In genomic region chr2:1940660-1941059, GRCh38 we compare ENCODE assay signal across 16 cellular contexts.
DNase-seq lines count a peak whose midpoint lies in the region; ATAC-seq and TF ChIP-seq lines count a peak whose summit lies in the region.
"Had no signal": no experiment of that assay in that cellular context is flagged by ENCODE, and none has a peak within 500 bp of the region (broad histone marks: within the 10 kb centered on the region; RNA-seq: fewer than 3 reads in every experiment).

No MANE protein-coding gene starts in this region.

- peaks cover 16 to 25% of the 10 kb centered on the region in 2 donors for H3K4me1 Mint-ChIP-seq in immature natural killer cell
- H3K4me1 Mint-ChIP-seq: activated CD4-positive, alpha-beta T cell treated with anti-CD3 and anti-CD28 coated beads for 36 hours; activated naive CD8-positive, alpha-beta T cell treated with anti-CD3 and anti-CD28 coated beads for 36 hours; central memory CD8-positive, alpha-beta T cell had no signal

- H3K4me3 ChIP-seq in AG10803 (ENCODE audit: low read length), result no peak overlapping the region
- no peak overlapping the region for H3K4me3 ChIP-seq in astrocyte of the cerebellum (ENCODE audit: low read depth, low read length)
- H3K4me3 ChIP-seq: PC-9 had no signal

- no peak for ATAC-seq in HG03280 (IDR thresholded peaks at IDR 0.05; ENCODE audit: unreplicated experiment)
- ATAC-seq: activated CD4-positive, alpha-beta T cell treated with anti-CD3 and anti-CD28 coated beads for 36 hours; esophagus mucosa had no signal

- peak overlapping the region in 1 of 6 donors; percentile 7 for H3K27ac Mint-ChIP-seq in immature natural killer cell
- H3K27ac Mint-ChIP-seq: activated CD4-positive, alpha-beta T cell treated with anti-CD3 and anti-CD28 coated beads for 36 hours; activated naive CD8-positive, alpha-beta T cell treated with anti-CD3 and anti-CD28 coated beads for 36 hours had no signal

- in situ Hi-C loops in astrocyte of the cerebellum (cut with HindIII; ENCODE audit: low sequenced_read_pairs), result no loop called here

- H3K36me3 Mint-ChIP-seq in immature natural killer cell, result no peaks in the 10 kb centered on the region
- H3K36me3 Mint-ChIP-seq: activated naive CD8-positive, alpha-beta T cell treated with anti-CD3 and anti-CD28 coated beads for 36 hours had no signal

- H3K27me3 Mint-ChIP-seq in immature natural killer cell (ENCODE audit: low read depth in 3 of 3), result peaks cover 0 to 6% (median 3%) of the 10 kb centered on the region in 3 donors
- H3K27me3 Mint-ChIP-seq: activated naive CD8-positive, alpha-beta T cell treated with anti-CD3 and anti-CD28 coated beads for 36 hours; central memory CD8-positive, alpha-beta T cell had no signal

- DNase-seq in AG10803 (ENCODE audit: low read depth), result peak; percentile 4
- peak; percentile 91 for DNase-seq in NCI-H146 (lab: John Stamatoyannopoulos, UW)
- DNase-seq in astrocyte of the cerebellum (ENCODE audit: low read depth), result peak; percentile 42
- DNase-seq in immature natural killer cell, result peak in 2 of 3 donors; percentile 17 to 20
- DNase-seq in AML-193 (lab: John Stamatoyannopoulos, UW), result no peak
- no peak for DNase-seq in H4 (ENCODE audit: low spot score)
- DNase-seq in RKO (ENCODE audit: low spot score), result no peak
- DNase-seq: ACHN; activated CD4-positive, alpha-beta T cell treated with anti-CD3 and anti-CD28 coated beads for 36 hours; activated naive CD8-positive, alpha-beta T cell treated with anti-CD3 and anti-CD28 coated beads for 36 hours; Kasumi-1; NCI-H2081 treated with DMSO at 0.1 percent for 48 hours had no signal

- H3K9me3 Mint-ChIP-seq in immature natural killer cell, result peaks cover 0 to 2% (median 0%) of the 10 kb centered on the region in 6 donors
- H3K9me3 Mint-ChIP-seq: activated naive CD8-positive, alpha-beta T cell treated with anti-CD3 and anti-CD28 coated beads for 36 hours; central memory CD8-positive, alpha-beta T cell had no signal

- TF ChIP-seq CTCF in AG10803 (conservative IDR thresholded peaks at IDR 0.05; ENCODE audit: low read length), result no peak
- no peak for TF ChIP-seq CTCF in astrocyte of the cerebellum (IDR thresholded peaks at IDR 0.05; ENCODE audit: low read depth, low read length, missing control alignments)

- H3K4me3 Mint-ChIP-seq in immature natural killer cell, result no peak overlapping the region
- H3K4me3 Mint-ChIP-seq: activated CD4-positive, alpha-beta T cell treated with anti-CD3 and anti-CD28 coated beads for 36 hours; activated naive CD8-positive, alpha-beta T cell treated with anti-CD3 and anti-CD28 coated beads for 36 hours; central memory CD8-positive, alpha-beta T cell had no signal

Comparison
In these comparisons a context has a peak if more than half of its experiments do, and no peak if none do; other contexts are left out.
1. DNase-seq: peak in AG10803 (single experiment), NCI-H146 (single experiment), astrocyte of the cerebellum (single experiment) and immature natural killer cell (2 of 3); none in AML-193 (0 of 2), H4 (single experiment) and RKO (single experiment).